8 cellular contexts compared by ENCODE assay signal in genomic region chr7:112939589-112940313, GRCh38.
DNase-seq lines count a peak whose midpoint lies in the region; ATAC-seq and FAIRE-seq lines count a peak whose summit lies in the region.

No MANE protein-coding gene starts in this region.

- ATAC-seq in GM19043 (IDR thresholded peaks at IDR 0.05; ENCODE audit: low read depth, unreplicated experiment) (peak; percentile 96), HG03354 (IDR thresholded peaks at IDR 0.05; ENCODE audit: poor library complexity, severe bottlenecking, unreplicated experiment) (peak; percentile 96)
- ATAC-seq in activated CD4-positive, CD25-positive, alpha-beta regulatory T cell treated with anti-CD3 and anti-CD28 coated beads, Interleukin-2, amount 50 U/mL, for 24 hours, result peak; percentile 98 to 99

- FAIRE-seq in islet of Langerhans (lab: Jason Lieb, UNC), result peak; percentile 99

- DNase-seq in AG20443 (ENCODE audit: low spot score), result peak; percentile 99
- DNase-seq in NCI-H446 (lab: John Stamatoyannopoulos, UW), result peak; percentile 97 to 98
- peak; percentile 99 to 100 for DNase-seq in cerebellar nuclear complex (lab: John Stamatoyannopoulos, UW)
- DNase-seq in stimulated activated CD4-positive, alpha-beta T cell treated with anti-CD3 and anti-CD28 coated beads, Interleukin-12 subunit alpha, Interleukin-12 subunit beta, amount 100 ng/mL, for 24 hours (ENCODE audit: low read depth in 2 of 2), result peak; percentile 98 to 99

Comparison
In these comparisons a context has a peak if more than half of its experiments do, and no peak if none do; other contexts are left out.
1. Peak in every context shown above with its lines: DNase-seq and ATAC-seq.